ENCODE assay signal across 16 cellular contexts in genomic region chr11:71310184-71310583, GRCh38. TPM values are rescaled to one million over a fixed set of nuclear protein-coding genes. Genes with fewer than 3 reads are reported as not detected.
A peak's percentile ranks its signal among the peaks of the same experiment; 100 is the strongest.
DNase-seq lines count a peak whose midpoint lies in the region; ATAC-seq and TF ChIP-seq lines count a peak whose summit lies in the region.
"Had no signal": no experiment of that assay in that cellular context is flagged by ENCODE, and none has a peak within 500 bp of the region (broad histone marks: within the 10 kb centered on the region; RNA-seq: fewer than 3 reads in every experiment).

No MANE protein-coding gene starts in this region.

- H2AFZ ChIP-seq in OCI-LY3 (ENCODE audit: low read depth, low read length) = no peak overlapping the region

- no peaks in the 10 kb centered on the region for H3K27me3 Mint-ChIP-seq in stimulated activated naive B cell treated with anti-CD40 and anti-IgM and Interleukin-4, amounts not matched to agents 10 μg/mL and 1 μg/mL and 100 μg/mL, for 72 hours

- no peak overlapping the region for H3K9ac ChIP-seq in OCI-LY3 (ENCODE audit: low read length)
- H3K9ac ChIP-seq: BLaER1 had no signal

- no peaks in the 10 kb centered on the region for H3K36me3 ChIP-seq in OCI-LY3 (replicated peaks; ENCODE audit: low read depth, low read length)
- H3K36me3 ChIP-seq: BLaER1 had no signal

- H3K4me1 ChIP-seq in OCI-LY3 (ENCODE audit: low read length) = peaks cover 9% of the 10 kb centered on the region
- H3K4me1 ChIP-seq: BLaER1 had no signal

- H3K4me3 Mint-ChIP-seq in stimulated activated naive B cell treated with anti-CD40 and anti-IgM and Interleukin-4, amounts not matched to agents 10 μg/mL and 1 μg/mL and 100 μg/mL, for 72 hours = no peak overlapping the region
- H3K4me3 Mint-ChIP-seq: CD14-positive monocyte; CD4-positive, alpha-beta memory T cell; H9 had no signal

- no peaks in the 10 kb centered on the region for H4K20me1 ChIP-seq in OCI-LY3 (ENCODE audit: insufficient read depth, low read length)
- H4K20me1 ChIP-seq: BLaER1 had no signal

- no peaks in the 10 kb centered on the region for H3K36me3 Mint-ChIP-seq in stimulated activated naive B cell treated with anti-CD40 and anti-IgM and Interleukin-4, amounts not matched to agents 10 μg/mL and 1 μg/mL and 100 μg/mL, for 72 hours
- H3K36me3 Mint-ChIP-seq: CD14-positive monocyte; CD4-positive, alpha-beta memory T cell had no signal

- H3K4me3 ChIP-seq in OCI-LY3 (ENCODE audit: low read length) = no peak overlapping the region
- H3K4me3 ChIP-seq: BLaER1 had no signal

- H3K4me1 Mint-ChIP-seq in stimulated activated naive B cell treated with anti-CD40 and anti-IgM and Interleukin-4, amounts not matched to agents 10 μg/mL and 1 μg/mL and 100 μg/mL, for 72 hours = no peaks in the 10 kb centered on the region
- H3K4me1 Mint-ChIP-seq: CD14-positive monocyte; CD4-positive, alpha-beta memory T cell; H9 had no signal

- no peaks in the 10 kb centered on the region for H3K79me2 ChIP-seq in OCI-LY3 (ENCODE audit: low read length)

- peaks cover 12% of the 10 kb centered on the region for H3K27me3 ChIP-seq in OCI-LY3 (ENCODE audit: low read depth, low read length)
- H3K27me3 ChIP-seq: BLaER1 had no signal

- ATAC-seq in stimulated activated naive B cell treated with anti-CD40 and anti-IgM and Interleukin-4, amounts not matched to agents 10 μg/mL and 1 μg/mL and 100 μg/mL, for 72 hours (replicated peaks) = peak; percentile 70 to 86
- no peak for ATAC-seq in GM21529 (IDR thresholded peaks at IDR 0.05; ENCODE audit: unreplicated experiment)
- ATAC-seq: HepG2 had no signal

- DNase-seq in mesenteric fat pad (ENCODE audit: low spot score) (peak; percentile 28), ureter (ENCODE audit: low spot score) (peak; percentile 9), NCI-H1048 (lab: John Stamatoyannopoulos, UW) (no peak)
- no peak for DNase-seq in stimulated activated naive B cell treated with anti-CD40 and anti-IgM and Interleukin-4, amounts not matched to agents 10 μg/mL and 1 μg/mL and 100 μg/mL, for 72 hours
- no peak for DNase-seq in stimulated activated naive CD4-positive, alpha-beta T cell treated with Interleukin-2 at 50 U/mL for 16 hours (lab: John Stamatoyannopoulos, UW)
- DNase-seq: 8988T; CD4-positive, alpha-beta memory T cell; DMS153; DMS79; GDM1 had no signal

- peak overlapping the region; percentile 32; the same call in 1 of the 2 replicates for H3K27ac ChIP-seq in OCI-LY3 (ENCODE audit: low read length)
- H3K27ac ChIP-seq: BLaER1 had no signal

- no peak overlapping the region for H3K27ac Mint-ChIP-seq in stimulated activated naive B cell treated with anti-CD40 and anti-IgM and Interleukin-4, amounts not matched to agents 10 μg/mL and 1 μg/mL and 100 μg/mL, for 72 hours
- H3K27ac Mint-ChIP-seq: CD14-positive monocyte; CD4-positive, alpha-beta memory T cell had no signal

- no peak for TF ChIP-seq CTCF in OCI-LY3 (IDR thresholded peaks at IDR 0.05; ENCODE audit: low read depth, low read length)

- H3K9me3 ChIP-seq in OCI-LY3 (ENCODE audit: insufficient read depth, low read length) = no peaks in the 10 kb centered on the region
- H3K9me3 ChIP-seq: BLaER1 had no signal

- no peak overlapping the region for H3K4me2 ChIP-seq in OCI-LY3 (ENCODE audit: low read length)
- H3K4me2 ChIP-seq: BLaER1 had no signal

- H3K9me3 Mint-ChIP-seq in stimulated activated naive B cell treated with anti-CD40 and anti-IgM and Interleukin-4, amounts not matched to agents 10 μg/mL and 1 μg/mL and 100 μg/mL, for 72 hours = no peaks in the 10 kb centered on the region

RNA-seq across cellular contexts. Expression of gene SHANK2, which starts 57.8 kb away (rescaled TPM):
- total RNA-seq in mesenteric fat pad (2.0 TPM), ureter (77.1 TPM)
- total RNA-seq: CD4-positive, alpha-beta memory T cell had no signal

Comparison
In these comparisons a context has a peak if more than half of its experiments do, and no peak if none do; other contexts are left out.
1. DNase-seq: peak in mesenteric fat pad (single experiment) and ureter (single experiment); none in stimulated activated naive B cell treated with anti-CD40 and anti-IgM and Interleukin-4, amounts not matched to agents 10 μg/mL and 1 μg/mL and 100 μg/mL, for 72 hours (single experiment), NCI-H1048 (single experiment) and stimulated activated naive CD4-positive, alpha-beta T cell treated with Interleukin-2 at 50 U/mL for 16 hours (single experiment).
2. RNA of gene SHANK2, which starts 57.8 kb away (total RNA-seq): 77.1 TPM in ureter (single experiment); 2.0 TPM in mesenteric fat pad (single experiment); every median in the first group is over 10 times any median in the second.